11 cellular contexts compared by ENCODE assay signal in genomic region chr4:53478671-53479456, GRCh38.
DNase-seq lines count a peak whose midpoint lies in the region; ATAC-seq, FAIRE-seq and TF ChIP-seq lines count a peak whose summit lies in the region.
"Had no signal": no experiment of that assay in that cellular context is flagged by ENCODE, and none has a peak within 500 bp of the region (broad histone marks: within the 10 kb centered on the region; RNA-seq: fewer than 3 reads in every experiment).

No MANE protein-coding gene starts in this region.

- no peak for FAIRE-seq in H54 (lab: Jason Lieb, UNC)

- H3K27ac ChIP-seq in GM23338 (ENCODE audit: low read depth), result peak overlapping the region; percentile 96; the same call in 1 of the 2 replicates
- peak overlapping the region; percentile 51 for H3K27ac ChIP-seq in RWPE2 (ENCODE audit: poor library complexity, severe bottlenecking)
- H3K27ac ChIP-seq: spleen had no signal

- H3K27ac Mint-ChIP-seq in GM23338, result 0 out of 2 replicates have a peak overlapping the region, but pooled peaks have one; percentile 2
- H3K27ac Mint-ChIP-seq: IgD-negative memory B cell; naive thymus-derived CD8-positive, alpha-beta T cell had no signal

- H3K9me3 Mint-ChIP-seq in GM23338, result no peaks in the 10 kb centered on the region
- H3K9me3 Mint-ChIP-seq: IgD-negative memory B cell had no signal

- no peak overlapping the region for H2AFZ ChIP-seq in GM23338

- H3K9me2 ChIP-seq in GM23338 (ENCODE audit: insufficient read depth), result 0 out of 2 replicates have a peak, but pooled peaks cover 6% of the 10 kb centered on the region

- peak overlapping the region; percentile 49 for H3K9ac ChIP-seq in skeletal muscle satellite cell (ENCODE audit: low read depth, low read length)

- H4K20me1 ChIP-seq in GM23338 (replicated peaks; ENCODE audit: insufficient read depth), result no peaks in the 10 kb centered on the region

- no peaks in the 10 kb centered on the region for H3K27me3 Mint-ChIP-seq in GM23338 (ENCODE audit: insufficient read depth, low read depth, poor library complexity)

- no peak overlapping the region for H3K4me3 ChIP-seq in GM23338
- no peak overlapping the region for H3K4me3 ChIP-seq in RWPE2 (ENCODE audit: severe bottlenecking)
- no peak overlapping the region for H3K4me3 ChIP-seq in fibroblast of mammary gland (ENCODE audit: control insufficient read depth, low read depth, low read length)
- H3K4me3 ChIP-seq in skeletal muscle satellite cell (ENCODE audit: low read length), result no peak overlapping the region
- H3K4me3 ChIP-seq: spleen had no signal

- DNase-seq in GM23338 (ENCODE audit: low spot score) (no peak), RWPE2 (ENCODE audit: low spot score) (no peak), fibroblast of mammary gland (ENCODE audit: low read depth) (peak; percentile 96), H54 (ENCODE audit: insufficient read length, low spot score) (no peak)
- DNase-seq in stimulated activated CD4-positive, alpha-beta T cell treated with anti-CD3 and anti-CD28 coated beads, Interleukin-4, amount 100 ng/mL, for 24 hours, result no peak
- DNase-seq: naive thymus-derived CD8-positive, alpha-beta T cell; NCI-H2107; spleen had no signal

- no peaks in the 10 kb centered on the region for H3K9me3 ChIP-seq in RWPE2 (ENCODE audit: severe bottlenecking)
- no peaks in the 10 kb centered on the region for H3K9me3 ChIP-seq in skeletal muscle satellite cell (replicated peaks; ENCODE audit: low read length)
- H3K9me3 ChIP-seq: spleen had no signal

- TF ChIP-seq POLR2A in H54 (IDR thresholded peaks at IDR 0.05; ENCODE audit: low read depth, low read length), result no peak

- ATAC-seq in GM23338, result no peak
- peak; percentile 53 for ATAC-seq in RWPE2 (ENCODE audit: low read depth)
- ATAC-seq in GM21367 (IDR thresholded peaks at IDR 0.05; ENCODE audit: unreplicated experiment), result no peak
- ATAC-seq: naive thymus-derived CD8-positive, alpha-beta T cell had no signal

- H3F3A ChIP-seq in GM23338 (replicated peaks; ENCODE audit: low read depth), result no peaks in the 10 kb centered on the region

- no peak overlapping the region for H3K4me3 Mint-ChIP-seq in GM23338
- H3K4me3 Mint-ChIP-seq: IgD-negative memory B cell; naive thymus-derived CD8-positive, alpha-beta T cell had no signal

- peak overlapping the region; percentile 22; the same call in 1 of the 2 replicates for H3K4me2 ChIP-seq in GM23338
- peak overlapping the region; percentile 30 for H3K4me2 ChIP-seq in skeletal muscle satellite cell (ENCODE audit: low read length)

- H3K36me3 Mint-ChIP-seq in GM23338 (ENCODE audit: low read depth), result peaks cover 4% of the 10 kb centered on the region; the same call in 2 of the 3 replicates
- H3K36me3 Mint-ChIP-seq: IgD-negative memory B cell had no signal

- H3K27me3 ChIP-seq in GM23338 (ENCODE audit: insufficient read depth) (no peaks in the 10 kb centered on the region), RWPE2 (ENCODE audit: insufficient read depth, poor library complexity, severe bottlenecking) (no peaks in the 10 kb centered on the region), skeletal muscle satellite cell (ENCODE audit: control insufficient read depth, insufficient read depth, low read length) (no peaks in the 10 kb centered on the region)
- H3K27me3 ChIP-seq: spleen had no signal

- TF ChIP-seq CTCF in GM23338 (conservative IDR thresholded peaks at IDR 0.05; ENCODE audit: low read depth in 2 of 2) (no peak), RWPE2 (IDR thresholded peaks at IDR 0.05; ENCODE audit: poor library complexity, severe bottlenecking) (no peak), fibroblast of mammary gland (conservative IDR thresholded peaks at IDR 0.05; ENCODE audit: control insufficient read depth, insufficient read depth, low read depth, low read length) (no peak)

- peaks cover 49% of the 10 kb centered on the region for H3K4me1 Mint-ChIP-seq in GM23338
- H3K4me1 Mint-ChIP-seq: IgD-negative memory B cell; naive thymus-derived CD8-positive, alpha-beta T cell had no signal

- H3K36me3 ChIP-seq in GM23338 (ENCODE audit: insufficient read depth) (no peaks in the 10 kb centered on the region), RWPE2 (ENCODE audit: low read depth) (no peaks in the 10 kb centered on the region), skeletal muscle satellite cell (ENCODE audit: insufficient read depth, low read length) (peaks cover 2% of the 10 kb centered on the region)
- H3K36me3 ChIP-seq: spleen had no signal

- H3K4me1 ChIP-seq in GM23338 (ENCODE audit: insufficient read depth), result peaks cover 60% of the 10 kb centered on the region
- peaks cover 36% of the 10 kb centered on the region for H3K4me1 ChIP-seq in RWPE2 (ENCODE audit: insufficient read depth, poor library complexity, severe bottlenecking)
- H3K4me1 ChIP-seq in skeletal muscle satellite cell (ENCODE audit: control insufficient read depth, insufficient read depth, low read length), result peaks cover 57% of the 10 kb centered on the region
- H3K4me1 ChIP-seq: spleen had no signal

- no peaks in the 10 kb centered on the region for H3K79me2 ChIP-seq in GM23338 (replicated peaks; ENCODE audit: insufficient read depth)

TF ChIP-seq in GM23338, 12 proteins besides CTCF, POLR2A, EP300 and RAD21:
- no peak for TF ChIP-seq ETS1 (IDR thresholded peaks at IDR 0.05)
- TF ChIP-seq, protein P1, sequence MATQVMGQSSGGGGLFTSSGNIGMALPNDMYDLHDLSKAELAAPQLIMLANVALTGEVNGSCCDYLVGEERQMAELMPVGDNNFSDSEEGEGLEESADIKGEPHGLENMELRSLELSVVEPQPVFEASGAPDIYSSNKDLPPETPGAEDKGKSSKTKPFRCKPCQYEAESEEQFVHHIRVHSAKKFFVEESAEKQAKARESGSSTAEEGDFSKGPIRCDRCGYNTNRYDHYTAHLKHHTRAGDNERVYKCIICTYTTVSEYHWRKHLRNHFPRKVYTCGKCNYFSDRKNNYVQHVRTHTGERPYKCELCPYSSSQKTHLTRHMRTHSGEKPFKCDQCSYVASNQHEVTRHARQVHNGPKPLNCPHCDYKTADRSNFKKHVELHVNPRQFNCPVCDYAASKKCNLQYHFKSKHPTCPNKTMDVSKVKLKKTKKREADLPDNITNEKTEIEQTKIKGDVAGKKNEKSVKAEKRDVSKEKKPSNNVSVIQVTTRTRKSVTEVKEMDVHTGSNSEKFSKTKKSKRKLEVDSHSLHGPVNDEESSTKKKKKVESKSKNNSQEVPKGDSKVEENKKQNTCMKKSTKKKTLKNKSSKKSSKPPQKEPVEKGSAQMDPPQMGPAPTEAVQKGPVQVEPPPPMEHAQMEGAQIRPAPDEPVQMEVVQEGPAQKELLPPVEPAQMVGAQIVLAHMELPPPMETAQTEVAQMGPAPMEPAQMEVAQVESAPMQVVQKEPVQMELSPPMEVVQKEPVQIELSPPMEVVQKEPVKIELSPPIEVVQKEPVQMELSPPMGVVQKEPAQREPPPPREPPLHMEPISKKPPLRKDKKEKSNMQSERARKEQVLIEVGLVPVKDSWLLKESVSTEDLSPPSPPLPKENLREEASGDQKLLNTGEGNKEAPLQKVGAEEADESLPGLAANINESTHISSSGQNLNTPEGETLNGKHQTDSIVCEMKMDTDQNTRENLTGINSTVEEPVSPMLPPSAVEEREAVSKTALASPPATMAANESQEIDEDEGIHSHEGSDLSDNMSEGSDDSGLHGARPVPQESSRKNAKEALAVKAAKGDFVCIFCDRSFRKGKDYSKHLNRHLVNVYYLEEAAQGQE (IDR thresholded peaks at IDR 0.05; ENCODE audit: unreplicated experiment), result no peak
- TF ChIP-seq EZH2 (IDR thresholded peaks at IDR 0.05; ENCODE audit: low read depth, unreplicated experiment), result no peak
TF ChIP-seq in GM23338: peak in this region for 0.
